Comparison of ENCODE assay signal across 22 cellular contexts in the genomic region with DNA sequence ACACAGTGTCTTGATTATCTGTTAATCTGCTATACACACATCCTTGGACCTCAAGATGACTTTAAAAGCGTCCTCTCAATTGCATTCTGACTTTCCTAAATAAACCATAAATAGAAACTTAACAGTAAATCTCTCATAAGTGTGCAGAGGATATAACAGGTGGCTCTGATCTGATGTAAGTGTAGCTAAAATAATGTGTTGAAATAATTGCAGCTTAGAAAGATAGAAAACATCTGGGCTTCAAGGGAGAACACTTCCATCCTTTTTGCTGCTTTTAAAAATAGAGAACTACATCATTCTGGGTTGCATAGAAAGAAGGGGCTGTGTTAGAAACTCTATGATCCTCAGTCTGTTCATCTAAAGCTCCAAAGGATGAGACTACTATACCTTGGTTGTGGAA.
A peak's percentile ranks its signal among the peaks of the same experiment; 100 is the strongest.
DNase-seq lines count a peak whose midpoint lies in the region; ATAC-seq and TF ChIP-seq lines count a peak whose summit lies in the region.
"Had no signal": no experiment of that assay in that cellular context is flagged by ENCODE, and none has a peak within 500 bp of the region (broad histone marks: within the 10 kb centered on the region; RNA-seq: fewer than 3 reads in every experiment).

No MANE protein-coding gene starts in this region.

- intact Hi-C loops in mammary epithelial cell (cut with micrococcal nuclease) = no loop called here

- DNase-seq in NAMALWA (ENCODE audit: low spot score) (peak; percentile 42), fibroblast of the aortic adventitia (ENCODE audit: low read depth) (peak; percentile 64), osteoblast (ENCODE audit: insufficient read length, low spot score, missing footprints) (no peak), iPS-NIHi11 (ENCODE audit: low spot score) (no peak), BE2C (no peak), mammary epithelial cell (no peak)
- DNase-seq: AML-193; CD8-positive, alpha-beta memory T cell; H7; HFFc6; KG1; MG63; NCI-H1694; NCI-H2029 treated with DMSO at 0.1 percent for 48 hours; NCI-H2227 treated with DMSO at 0.1 percent for 48 hours; NCI-H69; Right ventricle myocardium superior; RPMI8226 had no signal

- H2AFZ ChIP-seq in osteoblast (ENCODE audit: low read length) (peak overlapping the region; percentile 52), mammary epithelial cell (ENCODE audit: low read depth, low read length) (no peak overlapping the region)

- 52% methylated on average over 1 of the region's 1 CpG for WGBS in mammary epithelial cell (ENCODE audit: low coverage, missing lambda C conversion rate)

- H3K79me2 ChIP-seq in osteoblast (ENCODE audit: insufficient read depth, low read length) (no peaks in the 10 kb centered on the region), mammary epithelial cell (ENCODE audit: insufficient read depth, low read length) (no peaks in the 10 kb centered on the region)

- TF ChIP-seq POLR2A in GM18505 (IDR thresholded peaks at IDR 0.05; ENCODE audit: borderline replicate concordance, extremely low read depth, insufficient read depth, insufficient read length) = no peak

- in situ Hi-C loops in mammary epithelial cell (cut with MboI; ENCODE audit: low sequenced_read_pairs in 2 of 2) = no loop called here

- H3K27me3 ChIP-seq in BLaER1 (no peaks in the 10 kb centered on the region), osteoblast (ENCODE audit: insufficient read depth, low read length) (no peaks in the 10 kb centered on the region), BE2C (no peaks in the 10 kb centered on the region), mammary epithelial cell (ENCODE audit: insufficient read depth, low read length) (no peaks in the 10 kb centered on the region)
- H3K27me3 ChIP-seq: MG63, SJSA1 had no signal

- H3K9me3 ChIP-seq in BLaER1 (no peaks in the 10 kb centered on the region), osteoblast (ENCODE audit: low read depth, low read length) (no peaks in the 10 kb centered on the region), BE2C (no peaks in the 10 kb centered on the region), mammary epithelial cell (replicated peaks; ENCODE audit: insufficient read depth, low read length) (no peaks in the 10 kb centered on the region)
- H3K9me3 ChIP-seq: MG63, SJSA1 had no signal

- no peak for ATAC-seq in GM18505 (IDR thresholded peaks at IDR 0.05; ENCODE audit: unreplicated experiment)

- H3K4me2 ChIP-seq in BLaER1 (peak overlapping the region; percentile 25; the same call in 1 of the 2 replicates), osteoblast (ENCODE audit: insufficient read depth, low read length) (no peak overlapping the region), mammary epithelial cell (ENCODE audit: insufficient read depth, low read depth, low read length) (no peak overlapping the region)

- CTCF ChIA-PET in mammary epithelial cell (lab: Charles Lee; ENCODE audit: low non-redundant PET) = no interaction called here

- H3K4me1 ChIP-seq in BLaER1 = peaks cover 7% of the 10 kb centered on the region; the same call in 1 of the 2 replicates
- H3K4me1 ChIP-seq in osteoblast (ENCODE audit: insufficient read depth, low read length) = no peaks in the 10 kb centered on the region
- H3K4me1 ChIP-seq in BE2C = no peaks in the 10 kb centered on the region
- H3K4me1 ChIP-seq in mammary epithelial cell (ENCODE audit: insufficient read depth, low read length) = no peaks in the 10 kb centered on the region
- H3K4me1 ChIP-seq: SJSA1 had no signal

- H4K20me1 ChIP-seq in BLaER1 (no peaks in the 10 kb centered on the region), osteoblast (ENCODE audit: insufficient read depth, low read length) (no peaks in the 10 kb centered on the region), mammary epithelial cell (ENCODE audit: insufficient read depth, low read length) (no peaks in the 10 kb centered on the region)

- dilution Hi-C loops in mammary epithelial cell (cut with HindIII; ENCODE audit: low sequenced_read_pairs) = no loop called here

- TF ChIP-seq CTCF in fibroblast of the aortic adventitia (IDR thresholded peaks at IDR 0.05; ENCODE audit: insufficient read depth, low read length) (no peak), osteoblast (IDR thresholded peaks at IDR 0.05; ENCODE audit: extremely low read depth, low read depth, low read length) (no peak), BE2C (IDR thresholded peaks at IDR 0.05; ENCODE audit: low read depth, low read length) (no peak), mammary epithelial cell (conservative IDR thresholded peaks at IDR 0.05 in 1 of 2, IDR thresholded peaks at IDR 0.05 in 1 of 2; ENCODE audit: extremely low read depth in 1 of 2, insufficient read depth in 1 of 2, low read depth in 1 of 2, low read length in 2 of 2) (no peak)

- H3K36me3 ChIP-seq in BLaER1 (no peaks in the 10 kb centered on the region), osteoblast (ENCODE audit: insufficient read depth, low read length) (no peaks in the 10 kb centered on the region), BE2C (no peaks in the 10 kb centered on the region), mammary epithelial cell (ENCODE audit: insufficient read depth, low read length) (no peaks in the 10 kb centered on the region)
- H3K36me3 ChIP-seq: MG63, SJSA1 had no signal

- H3K27ac ChIP-seq in BLaER1 (no peak overlapping the region), osteoblast (ENCODE audit: low read depth, low read length) (no peak overlapping the region), mammary epithelial cell (ENCODE audit: insufficient read depth, low read depth, low read length) (no peak overlapping the region)
- H3K27ac ChIP-seq: C4-2B, SJSA1 had no signal

- H3K4me3 ChIP-seq in BLaER1 (no peak overlapping the region), fibroblast of the aortic adventitia (ENCODE audit: low read depth, low read length) (no peak overlapping the region), osteoblast (ENCODE audit: insufficient read depth, low read length) (no peak overlapping the region), BE2C (ENCODE audit: low read depth, low read length) (no peak overlapping the region), mammary epithelial cell (replicated peaks in 1 of 3; ENCODE audit: insufficient read depth in 1 of 3, low read depth in 2 of 3, low read length in 3 of 3) (no peak overlapping the region)
- H3K4me3 ChIP-seq: MG63, SJSA1 had no signal

- H3K9ac ChIP-seq in BLaER1 (no peak overlapping the region), mammary epithelial cell (ENCODE audit: insufficient read depth, low read length) (no peak overlapping the region)

- no TSS peak for BruUV-seq in mammary epithelial cell (replicated peaks; lab: Mats Ljungman, UMichigan)

Comparison
In these comparisons a context has a peak if more than half of its experiments do, and no peak if none do; other contexts are left out.
1. DNase-seq: peak in NAMALWA (single experiment) and fibroblast of the aortic adventitia (single experiment); none in osteoblast (single experiment), iPS-NIHi11 (single experiment), BE2C (single experiment) and mammary epithelial cell (single experiment).